In genomic region chr9:133891741-133892140, GRCh38 we compare ENCODE assay signal across 14 cellular contexts.
"Had no signal": no experiment of that assay in that cellular context is flagged by ENCODE, and none has a peak within 500 bp of the region (broad histone marks: within the 10 kb centered on the region; RNA-seq: fewer than 3 reads in every experiment).

No MANE protein-coding gene starts in this region.

- DNase-seq: KBM-7; MV-4-11; NCI-H1048; NCI-H1105; NCI-H1436 treated with DMSO at 0.1 percent for 48 hours; NCI-H1694; NCI-H187 treated with DMSO at 0.1 percent for 48 hours; NCI-H446 treated with DMSO at 0.1 percent for 48 hours; NCI-H524 treated with DMSO at 0.1 percent for 48 hours; NCI-H82; NK-92 treated with Interleukin-12 subunit alpha and Interleukin-12 subunit beta, amount 100 ng/mL, for 24 hours; PC-3 had no signal

- ATAC-seq: Right ventricle myocardium inferior, SK-N-SH treated with all-trans-retinoic acid at 6 μM for 48 hours had no signal
